24 cellular contexts compared by ENCODE assay signal in the genomic region with DNA sequence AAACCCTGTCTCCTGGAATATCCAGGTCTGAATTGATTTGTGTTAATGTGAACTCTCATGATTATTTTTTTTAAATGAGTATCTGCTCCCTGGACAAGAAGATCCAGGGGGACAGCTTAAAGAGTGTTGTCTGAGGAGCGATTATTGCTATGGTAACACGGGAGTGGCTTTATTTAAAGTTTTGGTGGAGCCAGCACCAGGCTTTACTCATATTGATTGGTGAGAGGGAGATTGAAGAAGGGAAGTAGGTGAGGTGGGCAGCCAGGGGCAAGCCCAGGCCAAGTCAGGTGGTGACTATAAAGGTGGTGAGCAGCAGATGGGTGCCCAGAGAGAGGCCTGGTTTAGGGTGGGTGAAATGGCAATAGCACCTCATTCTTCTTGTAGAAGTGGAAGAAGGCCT. TPM values are rescaled to one million over a fixed set of nuclear protein-coding genes. Genes with fewer than 3 reads are reported as not detected.
"Had no signal": no experiment of that assay in that cellular context is flagged by ENCODE, and none has a peak within 500 bp of the region (broad histone marks: within the 10 kb centered on the region; RNA-seq: fewer than 3 reads in every experiment).

No MANE protein-coding gene starts in this region.

- H3K36me3 Mint-ChIP-seq: activated CD4-positive, alpha-beta memory T cell treated with anti-CD3 and anti-CD28 coated beads for 36 hours; stimulated activated effector memory CD8-positive, alpha-beta T cell treated with anti-CD3 and anti-CD28 coated beads, Interleukin-12 subunit alpha, Interleukin-12 subunit beta, amount 100 ng/mL, for 72 hours had no signal

- H3K36me3 ChIP-seq: lower lobe of right lung, right lobe of liver, suprapubic skin, tibial nerve, vagina had no signal

- H3K4me1 ChIP-seq: lower lobe of right lung, right lobe of liver, suprapubic skin, vagina had no signal

- H3K9me3 Mint-ChIP-seq: activated CD4-positive, alpha-beta memory T cell treated with anti-CD3 and anti-CD28 coated beads for 36 hours; activated naive CD4-positive, alpha-beta T cell treated with anti-CD3 and anti-CD28 coated beads for 36 hours; stimulated activated effector memory CD8-positive, alpha-beta T cell treated with anti-CD3 and anti-CD28 coated beads, Interleukin-12 subunit alpha, Interleukin-12 subunit beta, amount 100 ng/mL, for 72 hours; stimulated activated naive CD8-positive, alpha-beta T cell treated with anti-CD3 and anti-CD28 coated beads, Interleukin-15, amount 100 ng/mL, for 72 hours; T-helper 1 cell treated with Interleukin-12 subunit alpha and Interleukin-12 subunit beta and Interleukin-4 antibody, amounts not matched to agents 30 μg/mL and 1 μg/mL, for 36 hours had no signal

- H3K27me3 ChIP-seq: right lobe of liver, suprapubic skin, tibial nerve, vagina had no signal

- H3K4me1 Mint-ChIP-seq: stimulated activated effector memory CD8-positive, alpha-beta T cell treated with anti-CD3 and anti-CD28 coated beads, Interleukin-12 subunit alpha, Interleukin-12 subunit beta, amount 100 ng/mL, for 72 hours; stimulated activated naive CD8-positive, alpha-beta T cell treated with anti-CD3 and anti-CD28 coated beads, Interleukin-15, amount 100 ng/mL, for 72 hours had no signal

- DNase-seq: activated CD4-positive, alpha-beta memory T cell treated with anti-CD3 and anti-CD28 coated beads for 36 hours; activated CD4-positive, alpha-beta T cell treated with anti-CD3 and anti-CD28 coated beads for 48 hours; activated naive CD4-positive, alpha-beta T cell treated with anti-CD3 and anti-CD28 coated beads for 36 hours; activated T-cell treated with anti-CD3 and anti-CD28 coated beads, Interleukin-2, amount 50 U/mL, for 48 hours; amygdala; effector CD4-positive, alpha-beta T cell; foreskin fibroblast; kidney; lower lobe of right lung; right lobe of liver; stimulated activated CD4-positive, alpha-beta T cell treated with anti-CD3 and anti-CD28 coated beads, Interleukin-2, amount 100 ng/mL, for 24 hours; stimulated activated naive CD8-positive, alpha-beta T cell treated with anti-CD3 and anti-CD28 coated beads, Interleukin-15, amount 100 ng/mL, for 72 hours had no signal

- H3K4me3 ChIP-seq: lower lobe of right lung, right lobe of liver, skin epidermis, suprapubic skin, tibial nerve, vagina had no signal

- ATAC-seq: left lobe of liver; lower lobe of right lung; right lobe of liver; stimulated activated effector memory CD8-positive, alpha-beta T cell treated with anti-CD3 and anti-CD28 coated beads, Interleukin-12 subunit alpha, Interleukin-12 subunit beta, amount 100 ng/mL, for 72 hours; stimulated activated naive CD8-positive, alpha-beta T cell treated with anti-CD3 and anti-CD28 coated beads, Interleukin-15, amount 100 ng/mL, for 72 hours had no signal

- H3K27ac Mint-ChIP-seq: activated CD4-positive, alpha-beta memory T cell treated with anti-CD3 and anti-CD28 coated beads for 36 hours; activated naive CD4-positive, alpha-beta T cell treated with anti-CD3 and anti-CD28 coated beads for 36 hours; nephron; stimulated activated effector memory CD8-positive, alpha-beta T cell treated with anti-CD3 and anti-CD28 coated beads, Interleukin-12 subunit alpha, Interleukin-12 subunit beta, amount 100 ng/mL, for 72 hours; stimulated activated naive CD8-positive, alpha-beta T cell treated with anti-CD3 and anti-CD28 coated beads, Interleukin-15, amount 100 ng/mL, for 72 hours; T-helper 1 cell treated with Interleukin-12 subunit alpha and Interleukin-12 subunit beta and Interleukin-4 antibody, amounts not matched to agents 30 μg/mL and 1 μg/mL, for 36 hours had no signal

- FAIRE-seq: endometrium, kidney had no signal

- H3K9me3 ChIP-seq: lower lobe of right lung, right lobe of liver, suprapubic skin, tibial nerve, vagina had no signal

- H3K4me3 Mint-ChIP-seq: activated CD4-positive, alpha-beta memory T cell treated with anti-CD3 and anti-CD28 coated beads for 36 hours; activated naive CD4-positive, alpha-beta T cell treated with anti-CD3 and anti-CD28 coated beads for 36 hours; nephron; stimulated activated effector memory CD8-positive, alpha-beta T cell treated with anti-CD3 and anti-CD28 coated beads, Interleukin-12 subunit alpha, Interleukin-12 subunit beta, amount 100 ng/mL, for 72 hours; stimulated activated naive CD8-positive, alpha-beta T cell treated with anti-CD3 and anti-CD28 coated beads, Interleukin-15, amount 100 ng/mL, for 72 hours; T-helper 1 cell treated with Interleukin-12 subunit alpha and Interleukin-12 subunit beta and Interleukin-4 antibody, amounts not matched to agents 30 μg/mL and 1 μg/mL, for 36 hours had no signal

- H3K27ac ChIP-seq: lower lobe of right lung, right lobe of liver, skin epidermis, suprapubic skin, tibial nerve, vagina had no signal

- H3K27me3 Mint-ChIP-seq: stimulated activated naive CD8-positive, alpha-beta T cell treated with anti-CD3 and anti-CD28 coated beads, Interleukin-15, amount 100 ng/mL, for 72 hours had no signal

RNA-seq across cellular contexts. Expression of a gene that starts 10.2 kb away (rescaled TPM):
- total RNA-seq: activated CD4-positive, alpha-beta memory T cell treated with anti-CD3 and anti-CD28 coated beads for 36 hours; activated naive CD4-positive, alpha-beta T cell treated with anti-CD3 and anti-CD28 coated beads for 36 hours; fibroblast of lung; glomerular endothelial cell; myocyte; tibial nerve; vagina had no signal
- polyA plus RNA-seq: fibroblast of lung had no signal
